17 cellular contexts compared by ENCODE assay signal in the genomic region with DNA sequence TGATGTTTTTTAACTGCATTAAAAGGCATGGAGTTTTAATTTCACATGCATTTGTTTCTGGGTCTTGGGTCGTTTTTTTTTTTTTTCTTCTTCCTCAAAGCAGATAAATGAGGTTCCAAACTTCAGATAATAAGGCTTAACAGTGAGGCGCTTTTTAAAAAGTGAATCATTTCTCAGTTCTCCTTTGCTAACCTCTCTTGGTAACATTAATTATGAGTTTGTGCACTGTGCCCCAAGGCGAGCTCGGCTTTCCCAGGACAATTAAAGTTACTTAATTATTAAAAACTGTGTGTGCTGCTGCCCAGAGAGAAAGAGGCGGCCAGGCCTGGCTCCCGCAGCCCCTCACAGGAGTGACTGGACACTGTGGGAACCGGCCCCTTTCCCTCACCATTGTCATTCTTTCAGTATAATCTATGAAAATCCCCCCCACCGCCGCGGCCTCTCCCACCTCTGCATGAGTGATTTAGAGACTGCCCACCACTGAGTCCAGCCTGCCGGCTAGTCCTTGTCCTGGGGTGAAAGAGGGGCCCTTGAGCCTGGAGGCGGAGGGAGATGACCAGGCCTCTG. TPM values are rescaled to one million over a fixed set of nuclear protein-coding genes. Genes with fewer than 3 reads are reported as not detected.
DNase-seq lines count a peak whose midpoint lies in the region; ATAC-seq and TF ChIP-seq lines count a peak whose summit lies in the region.
"Had no signal": no experiment of that assay in that cellular context is flagged by ENCODE, and none has a peak within 500 bp of the region (broad histone marks: within the 10 kb centered on the region; RNA-seq: fewer than 3 reads in every experiment).

No MANE protein-coding gene starts in this region.

- peak overlapping the region; percentile 30 for H3K4me2 ChIP-seq in smooth muscle cell
- H3K4me2 ChIP-seq: BLaER1 had no signal

- H3K9ac ChIP-seq in SK-N-MC (ENCODE audit: insufficient read length) (peak overlapping the region; percentile 29), smooth muscle cell (ENCODE audit: low read depth) (no peak overlapping the region)
- H3K9ac ChIP-seq: BLaER1 had no signal

- H3K4me3 Mint-ChIP-seq in mesothelial cell of epicardium, result no peak overlapping the region
- no peak overlapping the region for H3K4me3 Mint-ChIP-seq in activated CD8-positive, alpha-beta T cell treated with anti-CD3 and anti-CD28 coated beads, Interleukin-2, amount 10 ng/mL, durations not matched to agents 7 days and 5 days
- H3K4me3 Mint-ChIP-seq: IgD-negative memory B cell had no signal

- H3K9me3 ChIP-seq in SK-N-MC (ENCODE audit: low read depth, low read length) (no peaks in the 10 kb centered on the region), smooth muscle cell (replicated peaks; ENCODE audit: low read depth) (no peaks in the 10 kb centered on the region)
- H3K9me3 ChIP-seq: BLaER1 had no signal

- H3K27me3 ChIP-seq in smooth muscle cell (ENCODE audit: low read depth), result no peaks in the 10 kb centered on the region
- H3K27me3 ChIP-seq: BLaER1 had no signal

- H2AFZ ChIP-seq in smooth muscle cell (ENCODE audit: low read depth), result no peak overlapping the region

- no peaks in the 10 kb centered on the region for H3K27me3 Mint-ChIP-seq in mesothelial cell of epicardium (ENCODE audit: low read depth)
- H3K27me3 Mint-ChIP-seq in activated CD8-positive, alpha-beta T cell treated with anti-CD3 and anti-CD28 coated beads, Interleukin-2, amount 10 ng/mL, durations not matched to agents 7 days and 5 days (ENCODE audit: low read depth), result peaks cover 4% of the 10 kb centered on the region

- no peaks in the 10 kb centered on the region for H3K79me2 ChIP-seq in smooth muscle cell (ENCODE audit: low read depth)

- 61% methylated on average over 12 of the region's 12 CpGs for WGBS in smooth muscle cell (ENCODE audit: low lambda C conversion rate)

- ATAC-seq in GM18873 (IDR thresholded peaks at IDR 0.05; ENCODE audit: low FRiP score, unreplicated experiment) (no peak), GM21423 (IDR thresholded peaks at IDR 0.05; ENCODE audit: unreplicated experiment) (no peak)
- no peak for ATAC-seq in activated CD8-positive, alpha-beta T cell treated with anti-CD3 and anti-CD28 coated beads, Interleukin-2, amount 10 ng/mL, durations not matched to agents 7 days and 5 days

- TF ChIP-seq CTCF in mesothelial cell of epicardium (IDR thresholded peaks at IDR 0.05; ENCODE audit: unreplicated experiment), result no peak
- TF ChIP-seq CTCF in smooth muscle cell (IDR thresholded peaks at IDR 0.05; ENCODE audit: borderline replicate concordance, insufficient read depth, poor library complexity, severe bottlenecking), result no peak

- no peaks in the 10 kb centered on the region for H3K9me3 Mint-ChIP-seq in mesothelial cell of epicardium
- H3K9me3 Mint-ChIP-seq in activated CD8-positive, alpha-beta T cell treated with anti-CD3 and anti-CD28 coated beads, Interleukin-2, amount 10 ng/mL, durations not matched to agents 7 days and 5 days (ENCODE audit: insufficient read depth), result no peaks in the 10 kb centered on the region
- H3K9me3 Mint-ChIP-seq: IgD-negative memory B cell had no signal

- CTCF ChIA-PET in activated CD8-positive, alpha-beta T cell treated with anti-CD3 and anti-CD28 coated beads, Interleukin-2, amount 10 ng/mL, durations not matched to agents 7 days and 5 days (lab: Charles Lee), result no interaction called here

- no peak overlapping the region for H3K4me3 ChIP-seq in SK-N-MC
- H3K4me3 ChIP-seq in smooth muscle cell, result no peak overlapping the region
- H3K4me3 ChIP-seq: BLaER1 had no signal

- peaks cover 22% of the 10 kb centered on the region for H3F3A ChIP-seq in smooth muscle cell (ENCODE audit: low read depth)

- H3K36me3 Mint-ChIP-seq in mesothelial cell of epicardium, result no peaks in the 10 kb centered on the region
- no peaks in the 10 kb centered on the region for H3K36me3 Mint-ChIP-seq in activated CD8-positive, alpha-beta T cell treated with anti-CD3 and anti-CD28 coated beads, Interleukin-2, amount 10 ng/mL, durations not matched to agents 7 days and 5 days (ENCODE audit: low read depth)
- H3K36me3 Mint-ChIP-seq: IgD-negative memory B cell had no signal

- H3K4me1 ChIP-seq in smooth muscle cell (ENCODE audit: low read depth), result peaks cover 35% of the 10 kb centered on the region

- POLR2A ChIA-PET in activated CD8-positive, alpha-beta T cell treated with anti-CD3 and anti-CD28 coated beads, Interleukin-2, amount 10 ng/mL, durations not matched to agents 7 days and 5 days (lab: Charles Lee), result no interaction called here

- H3K36me3 ChIP-seq in SK-N-MC (ENCODE audit: insufficient read depth, low read length) (no peaks in the 10 kb centered on the region), smooth muscle cell (ENCODE audit: low read depth) (no peaks in the 10 kb centered on the region)
- H3K36me3 ChIP-seq: BLaER1 had no signal

- H3K4me1 Mint-ChIP-seq in mesothelial cell of epicardium, result peaks cover 46% of the 10 kb centered on the region
- H3K4me1 Mint-ChIP-seq in activated CD8-positive, alpha-beta T cell treated with anti-CD3 and anti-CD28 coated beads, Interleukin-2, amount 10 ng/mL, durations not matched to agents 7 days and 5 days (ENCODE audit: low read depth), result peaks cover 10% of the 10 kb centered on the region

- peak overlapping the region; percentile 80 for H3K27ac ChIP-seq in SK-N-MC
- no peak overlapping the region for H3K27ac ChIP-seq in smooth muscle cell (ENCODE audit: low read depth)
- H3K27ac ChIP-seq: BLaER1 had no signal

- H4K20me1 ChIP-seq in smooth muscle cell (ENCODE audit: low read depth), result no peaks in the 10 kb centered on the region
- H4K20me1 ChIP-seq: BLaER1 had no signal

- H3K27ac Mint-ChIP-seq in mesothelial cell of epicardium, result peak overlapping the region; percentile 59
- H3K27ac Mint-ChIP-seq in activated CD8-positive, alpha-beta T cell treated with anti-CD3 and anti-CD28 coated beads, Interleukin-2, amount 10 ng/mL, durations not matched to agents 7 days and 5 days, result no peak overlapping the region

- DNase-seq in NOMO-1 treated with DMSO at 0.1 percent for 48 hours (lab: John Stamatoyannopoulos, UW; ENCODE audit: unreplicated experiment), result peak; percentile 87
- no peak for DNase-seq in SK-N-MC (ENCODE audit: low read depth, low spot score)
- no peak for DNase-seq in mesothelial cell of epicardium (ENCODE audit: low spot score in 2 of 2, unreplicated experiment in 2 of 2)
- no peak for DNase-seq in smooth muscle cell (lab: John Stamatoyannopoulos, UW; ENCODE audit: unreplicated experiment)
- DNase-seq in cerebellar nuclear complex (lab: John Stamatoyannopoulos, UW), result no peak
- no peak for DNase-seq in activated CD8-positive, alpha-beta T cell treated with anti-CD3 and anti-CD28 coated beads, Interleukin-2, amount 10 ng/mL, durations not matched to agents 7 days and 5 days
- DNase-seq: DMS 273 treated with DMSO at 0.1 percent for 48 hours; NCI-H1092; NCI-H2227 treated with DMSO at 0.1 percent for 48 hours; NCI-H526 treated with DMSO at 0.1 percent for 48 hours; NK-92 treated with Interleukin-12 subunit alpha and Interleukin-12 subunit beta, amount 100 ng/mL, for 24 hours; RPMI8226; SW 1271 had no signal

RNA-seq across cellular contexts. Expression of gene HES1, which starts 43.1 kb away (rescaled TPM):
- 99.9 to 108 TPM (median 104 TPM) in 3 replicates for total RNA-seq in mesothelial cell of epicardium
- 69.5 and 96.8 TPM in 2 replicates for total RNA-seq in smooth muscle cell
- 52.0 and 59.9 TPM in 2 replicates for polyA plus RNA-seq in smooth muscle cell
- not detected for total RNA-seq in activated CD8-positive, alpha-beta T cell treated with anti-CD3 and anti-CD28 coated beads, Interleukin-2, amount 10 ng/mL, durations not matched to agents 7 days and 5 days

Comparison
In these comparisons a context has a peak if more than half of its experiments do, and no peak if none do; other contexts are left out.
1. RNA of gene HES1, which starts 43.1 kb away (total RNA-seq): 99.9 to 108 TPM in mesothelial cell of epicardium and 69.5 to 96.8 TPM in smooth muscle cell; not detected in activated CD8-positive, alpha-beta T cell treated with anti-CD3 and anti-CD28 coated beads, Interleukin-2, amount 10 ng/mL, durations not matched to agents 7 days and 5 days; every median in the first group is over 10 times any median in the second.